20 cellular contexts compared by ENCODE assay signal in genomic region chr17:39954876-39955275, GRCh38. TPM values are rescaled to one million over a fixed set of nuclear protein-coding genes. Genes with fewer than 3 reads are reported as not detected.
DNase-seq lines count a peak whose midpoint lies in the region; ATAC-seq and TF ChIP-seq lines count a peak whose summit lies in the region.
"Had no signal": no experiment of that assay in that cellular context is flagged by ENCODE, and none has a peak within 500 bp of the region (broad histone marks: within the 10 kb centered on the region; RNA-seq: fewer than 3 reads in every experiment).

No MANE protein-coding gene starts in this region.

- peak overlapping the region; percentile 51 for H3K4me3 Mint-ChIP-seq in WTC11
- no peak overlapping the region for H3K4me3 Mint-ChIP-seq in activated CD4-positive, alpha-beta T cell treated with anti-CD3 and anti-CD28 coated beads, Interleukin-2, amount 10 ng/mL, durations not matched to agents 7 days and 5 days
- H3K4me3 Mint-ChIP-seq in activated CD4-positive, alpha-beta memory T cell treated with anti-CD3 and anti-CD28 coated beads for 36 hours, result no peak overlapping the region

- H3K9me3 ChIP-seq in HEK293 (ENCODE audit: control insufficient read depth, insufficient read depth, low read depth, low read length), result no peaks in the 10 kb centered on the region
- H3K9me3 ChIP-seq in osteoblast (ENCODE audit: low read depth, low read length), result no peaks in the 10 kb centered on the region
- H3K9me3 ChIP-seq: BLaER1 treated with 17β-estradiol and CSF1 and Interleukin-3, amounts not matched to agents 10 nM and 100 nM; Peyer's patch; SK-N-SH had no signal

- H3K79me2 ChIP-seq in osteoblast (ENCODE audit: insufficient read depth, low read length), result no peaks in the 10 kb centered on the region

- H3K36me3 Mint-ChIP-seq in WTC11, result no peaks in the 10 kb centered on the region
- no peaks in the 10 kb centered on the region for H3K36me3 Mint-ChIP-seq in activated CD4-positive, alpha-beta T cell treated with anti-CD3 and anti-CD28 coated beads, Interleukin-2, amount 10 ng/mL, durations not matched to agents 7 days and 5 days (ENCODE audit: low read depth)
- H3K36me3 Mint-ChIP-seq in activated CD4-positive, alpha-beta memory T cell treated with anti-CD3 and anti-CD28 coated beads for 36 hours, result no peaks in the 10 kb centered on the region

- CTCF ChIA-PET in HEK293 (lab: Yijun Ruan, JAX) (interaction anchor here (0.7 to 5.7 kb wide), 6 partner anchors 15 to 333 kb away, joined by 3 to 36 read pairs (median 7); no protein-coding TSS in a partner anchor), WTC11 (lab: Charles Lee) (interaction anchor here (0.6 to 1.9 kb wide), 9 partner anchors 11 to 158 kb away, joined by 3 to 9 read pairs (median 4); partner anchors contain the start of gene PSMD3)
- CTCF ChIA-PET in activated CD4-positive, alpha-beta T cell treated with anti-CD3 and anti-CD28 coated beads, Interleukin-2, amount 10 ng/mL, durations not matched to agents 7 days and 5 days (lab: Charles Lee), result interaction anchor here (0.7 to 1.6 kb wide), 5 partner anchors 10 to 186 kb away, joined by 3 to 6 read pairs (median 4); partner anchors contain the start of genes CASC3 and PSMD3
- CTCF ChIA-PET in activated CD4-positive, alpha-beta memory T cell treated with anti-CD3 and anti-CD28 coated beads for 36 hours (lab: Charles Lee), result interaction anchor here (0.6 to 1.9 kb wide), 6 partner anchors 25 to 333 kb away, joined by 3 to 8 read pairs (median 5); partner anchors contain the start of gene PSMD3

- no peak for ATAC-seq in WTC11

- H3K27ac ChIP-seq in HEK293 (ENCODE audit: extremely low read depth, low read depth, low read length) (no peak overlapping the region), osteoblast (ENCODE audit: low read depth, low read length) (no peak overlapping the region)
- H3K27ac ChIP-seq: 22Rv1; BLaER1 treated with 17β-estradiol and CSF1 and Interleukin-3, amounts not matched to agents 10 nM and 100 nM; Peyer's patch had no signal

- DNase-seq in NCI-H82 (lab: John Stamatoyannopoulos, UW) (peak; percentile 22), NCI-H82 treated with DMSO at 0.1 percent for 48 hours (lab: John Stamatoyannopoulos, UW; ENCODE audit: unreplicated experiment) (no peak), WTC11 (ENCODE audit: low spot score) (peak; percentile 28), osteoblast (ENCODE audit: insufficient read length, low spot score, missing footprints) (no peak), NCI-H1417 treated with DMSO at 0.1 percent for 48 hours (lab: John Stamatoyannopoulos, UW) (no peak)
- no peak for DNase-seq in activated CD4-positive, alpha-beta T cell treated with anti-CD3 and anti-CD28 coated beads, Interleukin-2, amount 10 ng/mL, durations not matched to agents 7 days and 5 days
- DNase-seq in activated CD4-positive, alpha-beta memory T cell treated with anti-CD3 and anti-CD28 coated beads for 36 hours, result no peak
- DNase-seq: H7, NCI-H1436, NCI-H2029, NCI-H2171 treated with DMSO at 0.1 percent for 48 hours, Peyer's patch, Right ventricle myocardium superior, SK-N-SH had no signal

- H3K36me3 ChIP-seq in HEK293 (ENCODE audit: control insufficient read depth in 2 of 2, insufficient read depth in 1 of 2, low read length in 2 of 2), result no peaks in the 10 kb centered on the region
- no peaks in the 10 kb centered on the region for H3K36me3 ChIP-seq in osteoblast (ENCODE audit: insufficient read depth, low read length)
- H3K36me3 ChIP-seq: BLaER1 treated with 17β-estradiol and CSF1 and Interleukin-3, amounts not matched to agents 10 nM and 100 nM; Peyer's patch had no signal

- H3K4me2 ChIP-seq in osteoblast (ENCODE audit: insufficient read depth, low read length), result no peak overlapping the region
- H3K4me2 ChIP-seq: SK-N-SH had no signal

- POLR2A ChIA-PET in HEK293 (lab: Yijun Ruan, JAX), result interaction anchor here (0.6 to 3.3 kb wide), 3 partner anchors 14 to 28 kb away, joined by 8 to 41 read pairs (median 14); partner anchors contain the start of genes LRRC3C, ORMDL3 and PSMD3
- POLR2A ChIA-PET in WTC11 (lab: Charles Lee), result no interaction called here
- POLR2A ChIA-PET in activated CD4-positive, alpha-beta T cell treated with anti-CD3 and anti-CD28 coated beads, Interleukin-2, amount 10 ng/mL, durations not matched to agents 7 days and 5 days (lab: Charles Lee), result no interaction called here
- POLR2A ChIA-PET in activated CD4-positive, alpha-beta memory T cell treated with anti-CD3 and anti-CD28 coated beads for 36 hours (lab: Charles Lee), result no interaction called here

- H3K27ac Mint-ChIP-seq in WTC11, result peak overlapping the region; percentile 65; the same call in 1 of the 2 replicates
- no peak overlapping the region for H3K27ac Mint-ChIP-seq in activated CD4-positive, alpha-beta T cell treated with anti-CD3 and anti-CD28 coated beads, Interleukin-2, amount 10 ng/mL, durations not matched to agents 7 days and 5 days
- H3K27ac Mint-ChIP-seq in activated CD4-positive, alpha-beta memory T cell treated with anti-CD3 and anti-CD28 coated beads for 36 hours, result no peak overlapping the region

- H3K27me3 ChIP-seq in osteoblast (ENCODE audit: insufficient read depth, low read length), result no peaks in the 10 kb centered on the region
- H3K27me3 ChIP-seq: BLaER1 treated with 17β-estradiol and CSF1 and Interleukin-3, amounts not matched to agents 10 nM and 100 nM; Peyer's patch had no signal

- H3K4me3 ChIP-seq in HEK293 (ENCODE audit: low read depth, low read length) (no peak overlapping the region), osteoblast (ENCODE audit: insufficient read depth, low read length) (no peak overlapping the region)
- H3K4me3 ChIP-seq: BLaER1 treated with 17β-estradiol and CSF1 and Interleukin-3, amounts not matched to agents 10 nM and 100 nM; Peyer's patch had no signal

- H3K4me1 ChIP-seq in HEK293 (ENCODE audit: control insufficient read depth, insufficient read depth, low read length) (peaks cover 5% of the 10 kb centered on the region), osteoblast (ENCODE audit: insufficient read depth, low read length) (peaks cover 10% of the 10 kb centered on the region)

- intact Hi-C loops in activated CD4-positive, alpha-beta memory T cell treated with anti-CD3 and anti-CD28 coated beads for 36 hours (cut with micrococcal nuclease), result no loop called here

- H4K20me1 ChIP-seq in osteoblast (ENCODE audit: insufficient read depth, low read length), result no peaks in the 10 kb centered on the region
- H4K20me1 ChIP-seq: BLaER1 treated with 17β-estradiol and CSF1 and Interleukin-3, amounts not matched to agents 10 nM and 100 nM had no signal

- peaks cover 26% of the 10 kb centered on the region for H3K4me1 Mint-ChIP-seq in WTC11
- peaks cover 23% of the 10 kb centered on the region for H3K4me1 Mint-ChIP-seq in activated CD4-positive, alpha-beta T cell treated with anti-CD3 and anti-CD28 coated beads, Interleukin-2, amount 10 ng/mL, durations not matched to agents 7 days and 5 days
- H3K4me1 Mint-ChIP-seq in activated CD4-positive, alpha-beta memory T cell treated with anti-CD3 and anti-CD28 coated beads for 36 hours (ENCODE audit: low read depth), result peaks cover 10% of the 10 kb centered on the region

- TF ChIP-seq CTCF in HEK293 (tag by site-specific recombination; IDR thresholded peaks at IDR 0.05), result no peak; the same call in 1 of the 2 replicates
- no peak for TF ChIP-seq CTCF in WTC11 (IDR thresholded peaks at IDR 0.05)
- TF ChIP-seq CTCF in osteoblast (IDR thresholded peaks at IDR 0.05; ENCODE audit: extremely low read depth, low read depth, low read length), result no peak

- peaks cover 17% of the 10 kb centered on the region for H3K27me3 Mint-ChIP-seq in WTC11 (ENCODE audit: low read depth)
- H3K27me3 Mint-ChIP-seq in activated CD4-positive, alpha-beta T cell treated with anti-CD3 and anti-CD28 coated beads, Interleukin-2, amount 10 ng/mL, durations not matched to agents 7 days and 5 days, result peaks cover 3% of the 10 kb centered on the region
- no peaks in the 10 kb centered on the region for H3K27me3 Mint-ChIP-seq in activated CD4-positive, alpha-beta memory T cell treated with anti-CD3 and anti-CD28 coated beads for 36 hours

- peak overlapping the region; percentile 22 for H2AFZ ChIP-seq in osteoblast (ENCODE audit: low read length)

- no peaks in the 10 kb centered on the region for H3K9me3 Mint-ChIP-seq in WTC11
- no peaks in the 10 kb centered on the region for H3K9me3 Mint-ChIP-seq in activated CD4-positive, alpha-beta T cell treated with anti-CD3 and anti-CD28 coated beads, Interleukin-2, amount 10 ng/mL, durations not matched to agents 7 days and 5 days
- no peaks in the 10 kb centered on the region for H3K9me3 Mint-ChIP-seq in activated CD4-positive, alpha-beta memory T cell treated with anti-CD3 and anti-CD28 coated beads for 36 hours

TF ChIP-seq in HEK293, 187 proteins besides CTCF, POLR2A, EP300 and RAD21 (continues in another document):
- no peak for TF ChIP-seq IKZF3 (tag by site-specific recombination; IDR thresholded peaks at IDR 0.05)

TF ChIP-seq in WTC11, 78 proteins besides CTCF, POLR2A, EP300 and RAD21 (continues in another document):
- no peak for TF ChIP-seq OVOL2 (CRISPR knock-in tag; IDR thresholded peaks at IDR 0.05; ENCODE audit: borderline replicate concordance)

RNA-seq across cellular contexts. Expression of gene GSDMA, which starts 7.9 kb away (rescaled TPM):
- total RNA-seq in WTC11 (2021) (not detected in 3 replicates), osteoblast (under 0.01 TPM in 1 of 2 replicates, not detected in the other)
- 1 to 10 TPM in 1 of 2 experiments, under 1 TPM in 1; 0.89 to 1.5 TPM for total RNA-seq in activated CD4-positive, alpha-beta T cell treated with anti-CD3 and anti-CD28 coated beads, Interleukin-2, amount 10 ng/mL, durations not matched to agents 7 days and 5 days
- under 1 TPM; 0.64 to 0.87 TPM for total RNA-seq in activated CD4-positive, alpha-beta memory T cell treated with anti-CD3 and anti-CD28 coated beads for 36 hours
- total RNA-seq: Daoy, H7, HT1080, NCI-H460 had no signal

RNA-seq across cellular contexts. Expression of gene PSMD3, which starts 25.7 kb away (rescaled TPM):
- total RNA-seq in WTC11 (2021) (157 to 190 TPM (median 158 TPM) in 3 replicates), osteoblast (94.8 and 99.3 TPM in 2 replicates)
- total RNA-seq in activated CD4-positive, alpha-beta T cell treated with anti-CD3 and anti-CD28 coated beads, Interleukin-2, amount 10 ng/mL, durations not matched to agents 7 days and 5 days, result 10 to 100 TPM; 88.4 to 94.9 TPM
- 100 to 1,000 TPM; 120 to 124 TPM for total RNA-seq in activated CD4-positive, alpha-beta memory T cell treated with anti-CD3 and anti-CD28 coated beads for 36 hours

RNA-seq across cellular contexts. Expression of gene LRRC3C, which starts 27.3 kb away (rescaled TPM):
- total RNA-seq in WTC11 (2021) (not detected in 3 replicates), osteoblast (not detected in 2 replicates)
- not detected for total RNA-seq in activated CD4-positive, alpha-beta T cell treated with anti-CD3 and anti-CD28 coated beads, Interleukin-2, amount 10 ng/mL, durations not matched to agents 7 days and 5 days
- not detected for total RNA-seq in activated CD4-positive, alpha-beta memory T cell treated with anti-CD3 and anti-CD28 coated beads for 36 hours
- total RNA-seq: Daoy, H7, HT1080, NCI-H460, Peyer's patch, Right ventricle myocardium superior had no signal

RNA-seq across cellular contexts. Expression of gene ORMDL3, which starts 27.5 kb away (rescaled TPM):
- total RNA-seq in WTC11 (2021) (53.2 to 59.4 TPM (median 54.1 TPM) in 3 replicates), osteoblast (39.8 and 46.6 TPM in 2 replicates)
- total RNA-seq in activated CD4-positive, alpha-beta T cell treated with anti-CD3 and anti-CD28 coated beads, Interleukin-2, amount 10 ng/mL, durations not matched to agents 7 days and 5 days, result 100 to 1,000 TPM; 152 TPM
- 10 to 100 TPM; 53.7 to 58.3 TPM for total RNA-seq in activated CD4-positive, alpha-beta memory T cell treated with anti-CD3 and anti-CD28 coated beads for 36 hours

RNA-seq across cellular contexts. Expression of gene GSDMB, which starts 36.4 kb away (rescaled TPM):
- 14.1 to 21.6 TPM (median 18.5 TPM) in 3 replicates for total RNA-seq in WTC11 (2021)
- total RNA-seq in osteoblast, result 5.3 and 5.8 TPM in 2 replicates
- 10 to 100 TPM; 55.4 to 63.1 TPM for total RNA-seq in activated CD4-positive, alpha-beta T cell treated with anti-CD3 and anti-CD28 coated beads, Interleukin-2, amount 10 ng/mL, durations not matched to agents 7 days and 5 days
- 10 to 100 TPM; 26.4 to 30.2 TPM for total RNA-seq in activated CD4-positive, alpha-beta memory T cell treated with anti-CD3 and anti-CD28 coated beads for 36 hours

Comparison
In these comparisons a context has a peak if more than half of its experiments do, and no peak if none do; other contexts are left out.
1. DNase-seq: peak in NCI-H82 (single experiment) and WTC11 (single experiment); none in NCI-H82 treated with DMSO at 0.1 percent for 48 hours (single experiment), osteoblast (single experiment), activated CD4-positive, alpha-beta T cell treated with anti-CD3 and anti-CD28 coated beads, Interleukin-2, amount 10 ng/mL, durations not matched to agents 7 days and 5 days (single experiment), activated CD4-positive, alpha-beta memory T cell treated with anti-CD3 and anti-CD28 coated beads for 36 hours (single experiment) and NCI-H1417 treated with DMSO at 0.1 percent for 48 hours (single experiment).